In genomic region chr14:64937821-64938193, GRCh38 we compare ENCODE assay signal across 9 cellular contexts. TPM values are rescaled to one million over a fixed set of nuclear protein-coding genes. Genes with fewer than 3 reads are reported as not detected.
DNase-seq lines count a peak whose midpoint lies in the region; ATAC-seq and TF ChIP-seq lines count a peak whose summit lies in the region.
"Had no signal": no experiment of that assay in that cellular context is flagged by ENCODE, and none has a peak within 500 bp of the region (broad histone marks: within the 10 kb centered on the region; RNA-seq: fewer than 3 reads in every experiment).

No MANE protein-coding gene starts in this region.

- intact Hi-C loops in Panc1 (cut with micrococcal nuclease; ENCODE audit: unreplicated experiment), result no loop called here

- no peaks in the 10 kb centered on the region for H3F3A ChIP-seq in smooth muscle cell (ENCODE audit: low read depth)

- POLR2A ChIA-PET in Panc1 (lab: Charles Lee), result no interaction called here

- H4K20me1 ChIP-seq in smooth muscle cell (ENCODE audit: low read depth), result peaks cover 27% of the 10 kb centered on the region

- TF ChIP-seq CTCF in Panc1 (IDR thresholded peaks at IDR 0.05) (peak; percentile 32), fibroblast of the aortic adventitia (IDR thresholded peaks at IDR 0.05; ENCODE audit: insufficient read depth, low read length) (peak; percentile 24), smooth muscle cell (IDR thresholded peaks at IDR 0.05; ENCODE audit: borderline replicate concordance, insufficient read depth, poor library complexity, severe bottlenecking) (peak; percentile 9)

- WGBS in smooth muscle cell (ENCODE audit: low lambda C conversion rate), result 100% methylated on average over 1 of the region's 1 CpG

- H3K9me3 ChIP-seq in Panc1 (ENCODE audit: control insufficient read depth, insufficient read depth, low read depth, low read length) (no peaks in the 10 kb centered on the region), smooth muscle cell (replicated peaks; ENCODE audit: low read depth) (no peaks in the 10 kb centered on the region)

- peaks cover 12% of the 10 kb centered on the region; the same call in 1 of the 2 replicates for H3K36me3 ChIP-seq in Panc1 (ENCODE audit: control insufficient read depth, insufficient read depth, low read length)
- H3K36me3 ChIP-seq in smooth muscle cell (ENCODE audit: low read depth), result peaks cover under 1% of the 10 kb centered on the region

- H3K27ac ChIP-seq in Panc1 (ENCODE audit: low read length), result no peak overlapping the region
- H3K27ac ChIP-seq in smooth muscle cell (ENCODE audit: low read depth), result no peak overlapping the region

- CTCF ChIA-PET in Panc1 (lab: Charles Lee), result no interaction called here

- no peaks in the 10 kb centered on the region for H3K4me1 ChIP-seq in Panc1 (ENCODE audit: control insufficient read depth, insufficient read depth, low read length)
- H3K4me1 ChIP-seq in smooth muscle cell (ENCODE audit: low read depth), result no peaks in the 10 kb centered on the region

- in situ Hi-C loops in Panc1 (cut with HindIII; ENCODE audit: low pct_unique_long_range_greater_than_20kb, low sequenced_read_pairs), result no loop called here

- ATAC-seq in Panc1 (no peak), HG03378 (IDR thresholded peaks at IDR 0.05; ENCODE audit: unreplicated experiment) (no peak)

- H2AFZ ChIP-seq in smooth muscle cell (ENCODE audit: low read depth), result no peak overlapping the region

- peak; percentile 56 for DNase-seq in NCI-H2107 treated with DMSO at 0.1 percent for 48 hours (lab: John Stamatoyannopoulos, UW; ENCODE audit: unreplicated experiment)
- no peak for DNase-seq in NCI-H2107 (lab: John Stamatoyannopoulos, UW)
- DNase-seq in Panc1 (ENCODE audit: low read depth, low spot score), result no peak
- peak; percentile 22 for DNase-seq in fibroblast of the aortic adventitia (ENCODE audit: low read depth)
- no peak for DNase-seq in smooth muscle cell (lab: John Stamatoyannopoulos, UW; ENCODE audit: unreplicated experiment)
- DNase-seq in iPS-NIHi7 (ENCODE audit: extremely low spot score), result no peak
- no peak for DNase-seq in DMS114 treated with DMSO at 0.1 percent for 48 hours (lab: John Stamatoyannopoulos, UW; ENCODE audit: unreplicated experiment)

- H3K27me3 ChIP-seq in Panc1 (ENCODE audit: control insufficient read depth, insufficient read depth, low read length), result no peaks in the 10 kb centered on the region
- H3K27me3 ChIP-seq in smooth muscle cell (ENCODE audit: low read depth), result no peaks in the 10 kb centered on the region

- no peaks in the 10 kb centered on the region for H3K79me2 ChIP-seq in smooth muscle cell (ENCODE audit: low read depth)

- no peak overlapping the region for H3K4me2 ChIP-seq in smooth muscle cell

- no TSS peak for BruUV-seq in Panc1 (replicated peaks; lab: Mats Ljungman, UMichigan)

- H3K9ac ChIP-seq in smooth muscle cell (ENCODE audit: low read depth), result no peak overlapping the region

- H3K4me3 ChIP-seq in Panc1 (ENCODE audit: low read depth in 2 of 2, low read length in 2 of 2), result no peak overlapping the region
- no peak overlapping the region for H3K4me3 ChIP-seq in fibroblast of the aortic adventitia (ENCODE audit: low read depth, low read length)
- H3K4me3 ChIP-seq in smooth muscle cell, result no peak overlapping the region

RNA-seq across cellular contexts. Expression of gene GPX2, which starts 4.7 kb away (rescaled TPM):
- total RNA-seq in Panc1 (2021; ENCODE audit: unreplicated experiment), result 0.15 TPM
- polyA plus RNA-seq in Panc1 (2012; ENCODE audit: insufficient read length), result not detected
- not detected in 2 replicates for total RNA-seq in fibroblast of the aortic adventitia (ENCODE audit: low replicate concordance)
- total RNA-seq in smooth muscle cell, result 0.85 and 3.6 TPM in 2 replicates
- polyA plus RNA-seq in smooth muscle cell, result 0.30 and 1.3 TPM in 2 replicates
- total RNA-seq: mesenteric fat pad had no signal

RNA-seq across cellular contexts. Expression of gene CHURC1, which starts 23.6 kb away (rescaled TPM):
- total RNA-seq in Panc1 (2021; ENCODE audit: unreplicated experiment) (55.6 TPM), fibroblast of the aortic adventitia (ENCODE audit: low replicate concordance) (85.4 and 380 TPM in 2 replicates), smooth muscle cell (31.8 and 48.8 TPM in 2 replicates)
- 43.6 TPM for polyA plus RNA-seq in Panc1 (2012; ENCODE audit: insufficient read length)
- polyA plus RNA-seq in smooth muscle cell, result 102 and 121 TPM in 2 replicates

RNA-seq across cellular contexts. Expression of gene RAB15, which starts 34.3 kb away (rescaled TPM):
- total RNA-seq in Panc1 (2021; ENCODE audit: unreplicated experiment) (6.0 TPM), fibroblast of the aortic adventitia (ENCODE audit: low replicate concordance) (3.8 and 4.8 TPM in 2 replicates), smooth muscle cell (7.1 and 10.3 TPM in 2 replicates)
- 5.4 TPM for polyA plus RNA-seq in Panc1 (2012; ENCODE audit: insufficient read length)
- 7.7 and 16.7 TPM in 2 replicates for polyA plus RNA-seq in smooth muscle cell

RNA-seq across cellular contexts. Expression of gene FNTB, which starts 48.9 kb away (rescaled TPM):
- total RNA-seq in Panc1 (2021; ENCODE audit: unreplicated experiment), result 13.3 TPM
- polyA plus RNA-seq in Panc1 (2012; ENCODE audit: insufficient read length), result 14.7 TPM
- total RNA-seq in fibroblast of the aortic adventitia (ENCODE audit: low replicate concordance), result 5.6 and 19.3 TPM in 2 replicates
- 9.3 and 11.0 TPM in 2 replicates for total RNA-seq in smooth muscle cell
- polyA plus RNA-seq in smooth muscle cell, result 14.8 and 16.3 TPM in 2 replicates

RNA-seq across cellular contexts. Expression of gene SPTB, which starts 58.1 kb away (rescaled TPM):
- total RNA-seq in Panc1 (2021; ENCODE audit: unreplicated experiment), result 0.13 TPM
- polyA plus RNA-seq in Panc1 (2012; ENCODE audit: insufficient read length), result not detected
- under 0.01 TPM in 1 of 2 replicates, not detected in the other for total RNA-seq in fibroblast of the aortic adventitia (ENCODE audit: low replicate concordance)
- total RNA-seq in smooth muscle cell, result 0.18 and 3.3 TPM in 2 replicates
- 0.25 and 0.70 TPM in 2 replicates for polyA plus RNA-seq in smooth muscle cell

Comparison
In these comparisons a context has a peak if more than half of its experiments do, and no peak if none do; other contexts are left out.
1. DNase-seq: peak in NCI-H2107 treated with DMSO at 0.1 percent for 48 hours (single experiment) and fibroblast of the aortic adventitia (single experiment); none in NCI-H2107 (single experiment), Panc1 (single experiment), smooth muscle cell (single experiment), iPS-NIHi7 (single experiment) and DMS114 treated with DMSO at 0.1 percent for 48 hours (single experiment).
2. Peak in every context shown above with its lines, with median percentiles within 50 percentile points of each other: CTCF ChIP-seq.